ENCODE assay signal across 29 cellular contexts in genomic region chr6:13495818-13496217, GRCh38.
"Had no signal": no experiment of that assay in that cellular context is flagged by ENCODE, and none has a peak within 500 bp of the region (broad histone marks: within the 10 kb centered on the region; RNA-seq: fewer than 3 reads in every experiment).

No MANE protein-coding gene starts in this region.

- H3K27me3 Mint-ChIP-seq: activated CD4-positive, alpha-beta T cell treated with anti-CD3 and anti-CD28 coated beads, Interleukin-2, amount 10 ng/mL, durations not matched to agents 7 days and 5 days; activated naive CD8-positive, alpha-beta T cell; central memory CD8-positive, alpha-beta T cell; natural killer cell treated with Interleukin-12 subunit alpha and Interleukin-12 subunit beta and Interleukin-15 and Interleukin-18, amount 100 ng/mL, for 72 hours had no signal

- H3K4me3 Mint-ChIP-seq: activated CD4-positive, alpha-beta T cell treated with anti-CD3 and anti-CD28 coated beads, Interleukin-2, amount 10 ng/mL, durations not matched to agents 7 days and 5 days; activated naive CD8-positive, alpha-beta T cell; activated T-cell treated with anti-CD3 and anti-CD28 coated beads, Interleukin-2, amount 50 U/mL, for 4 hours; central memory CD8-positive, alpha-beta T cell; natural killer cell treated with Interleukin-12 subunit alpha and Interleukin-12 subunit beta and Interleukin-15 and Interleukin-18, amount 100 ng/mL, for 72 hours; T-helper 2 cell treated with Interferon-gamma antibody and Interleukin-4, amounts not matched to agents 5 μg/mL and 100 μg/mL, for 36 hours had no signal

- H3K27ac ChIP-seq: adrenal gland, ascending aorta, brain microvascular endothelial cell, pancreas, testis, uterus, VCaP had no signal

- H3K4me3 ChIP-seq: adrenal gland, ascending aorta, pancreas, smooth muscle cell, testis, uterus had no signal

- H3K4me1 ChIP-seq: adrenal gland, pancreas, testis, uterus had no signal

- H3K27me3 ChIP-seq: adrenal gland, ascending aorta, brain microvascular endothelial cell, pancreas, testis, uterus had no signal

- H3K9me3 Mint-ChIP-seq: activated CD4-positive, alpha-beta T cell treated with anti-CD3 and anti-CD28 coated beads, Interleukin-2, amount 10 ng/mL, durations not matched to agents 7 days and 5 days; activated T-cell treated with anti-CD3 and anti-CD28 coated beads, Interleukin-2, amount 50 U/mL, for 4 hours; activated T-helper 2 cell treated with anti-CD3 and anti-CD28 coated beads, Interferon-gamma antibody, Interleukin-2, Interleukin-4, amounts not matched to agents 10 μg/mL and 5 μg/mL and 100 μg/mL, durations not matched to agents 14 hours and 24 hours and 36 hours; central memory CD8-positive, alpha-beta T cell; natural killer cell treated with Interleukin-12 subunit alpha and Interleukin-12 subunit beta and Interleukin-15 and Interleukin-18, amount 100 ng/mL, for 72 hours; T-helper 2 cell treated with Interferon-gamma antibody and Interleukin-4, amounts not matched to agents 5 μg/mL and 100 μg/mL, for 36 hours had no signal

- H3K36me3 ChIP-seq: adrenal gland, ascending aorta, brain microvascular endothelial cell, pancreas, uterus had no signal

- H3K4me1 Mint-ChIP-seq: activated CD4-positive, alpha-beta T cell treated with anti-CD3 and anti-CD28 coated beads, Interleukin-2, amount 10 ng/mL, durations not matched to agents 7 days and 5 days; central memory CD8-positive, alpha-beta T cell had no signal

- H3K9me3 ChIP-seq: adrenal gland, ascending aorta, pancreas, testis, uterus had no signal

- ATAC-seq: activated T-cell treated with anti-CD3 and anti-CD28 coated beads, Interleukin-2, amount 50 U/mL, for 4 hours; esophagus mucosa; natural killer cell treated with Interleukin-12 subunit alpha and Interleukin-12 subunit beta and Interleukin-15 and Interleukin-18, amount 100 ng/mL, for 72 hours; pancreas; sciatic nerve had no signal

- DNase-seq: activated CD4-positive, alpha-beta T cell treated with anti-CD3 and anti-CD28 coated beads, Interleukin-2, amount 10 ng/mL, durations not matched to agents 7 days and 5 days; activated CD4-positive, CD25-positive, alpha-beta regulatory T cell treated with anti-CD3 and anti-CD28 coated beads, Interleukin-2, amount 50 U/mL, for 72 hours; activated CD8-positive, alpha-beta memory T cell treated with anti-CD3 and anti-CD28 coated beads for 24 hours; activated CD8-positive, alpha-beta memory T cell treated with anti-CD3 and anti-CD28 coated beads, Interleukin-2, amount 50 U/mL, for 4 hours; activated naive CD4-positive, alpha-beta T cell; activated T-cell treated with anti-CD3 and anti-CD28 coated beads, Interleukin-2, amount 50 U/mL, for 4 hours; adrenal gland; brain microvascular endothelial cell; effector memory CD4-positive, alpha-beta T cell; foreskin melanocyte; glutamatergic neuron; hypothalamus; pancreas; stimulated activated CD4-positive, alpha-beta T cell treated with anti-CD3 and anti-CD28 coated beads, Interleukin-15, amount 100 ng/mL, for 24 hours; stimulated activated CD8-positive, alpha-beta memory T cell treated with anti-CD3 and anti-CD28 coated beads, Interleukin-4, amount 100 ng/mL, for 48 hours; stimulated activated naive CD4-positive, alpha-beta T cell; testis; trophoblast cell; uterus had no signal

- H3K36me3 Mint-ChIP-seq: activated naive CD8-positive, alpha-beta T cell; natural killer cell treated with Interleukin-12 subunit alpha and Interleukin-12 subunit beta and Interleukin-15 and Interleukin-18, amount 100 ng/mL, for 72 hours had no signal

- H3K27ac Mint-ChIP-seq: activated CD4-positive, alpha-beta T cell treated with anti-CD3 and anti-CD28 coated beads, Interleukin-2, amount 10 ng/mL, durations not matched to agents 7 days and 5 days; activated naive CD8-positive, alpha-beta T cell; activated T-helper 2 cell treated with anti-CD3 and anti-CD28 coated beads, Interferon-gamma antibody, Interleukin-2, Interleukin-4, amounts not matched to agents 10 μg/mL and 5 μg/mL and 100 μg/mL, durations not matched to agents 14 hours and 24 hours and 36 hours; natural killer cell treated with Interleukin-12 subunit alpha and Interleukin-12 subunit beta and Interleukin-15 and Interleukin-18, amount 100 ng/mL, for 72 hours; T-helper 2 cell treated with Interferon-gamma antibody and Interleukin-4, amounts not matched to agents 5 μg/mL and 100 μg/mL, for 36 hours had no signal
